ENCODE assay signal across 1 cellular context in the genomic region with DNA sequence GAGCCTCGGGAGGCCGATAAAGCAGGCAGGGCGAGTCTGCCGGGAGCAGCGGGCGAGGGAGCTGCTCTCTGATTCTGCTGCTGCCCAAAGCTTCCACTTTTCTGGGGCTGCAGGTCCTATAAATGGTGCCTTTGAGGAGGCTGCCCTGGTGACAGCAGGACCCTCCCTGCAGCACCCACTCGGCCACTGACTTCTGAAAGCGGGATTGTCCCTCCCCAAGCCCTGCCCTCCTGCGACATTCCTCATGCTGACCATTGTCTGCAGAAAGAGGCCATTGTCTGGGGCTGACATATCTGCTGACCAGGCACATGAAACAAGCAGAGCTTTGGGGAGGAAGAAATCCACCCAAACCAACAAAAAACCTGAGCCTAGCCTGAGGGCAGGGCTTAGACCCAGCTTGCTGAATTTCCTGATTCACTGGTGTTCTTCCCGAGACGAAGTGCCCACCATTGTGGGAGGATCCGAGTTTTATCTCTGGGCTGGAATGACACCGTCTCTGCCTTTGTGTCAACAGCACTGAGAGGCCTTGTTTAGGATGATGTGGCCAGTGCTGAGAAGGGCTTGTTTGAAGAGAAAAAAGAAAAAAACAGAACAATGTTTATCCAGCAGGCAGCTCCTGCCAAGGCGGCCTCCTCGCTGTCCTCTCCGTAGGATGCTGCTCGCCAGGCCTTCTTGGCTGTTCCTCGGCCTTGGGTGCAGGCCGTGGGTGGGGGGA.
TF ChIP-seq lines count a peak whose summit lies in the region.

No MANE protein-coding gene starts in this region.

TF ChIP-seq in H1, 55 proteins besides CTCF, POLR2A, EP300 and RAD21:
- TF ChIP-seq, protein P1, sequence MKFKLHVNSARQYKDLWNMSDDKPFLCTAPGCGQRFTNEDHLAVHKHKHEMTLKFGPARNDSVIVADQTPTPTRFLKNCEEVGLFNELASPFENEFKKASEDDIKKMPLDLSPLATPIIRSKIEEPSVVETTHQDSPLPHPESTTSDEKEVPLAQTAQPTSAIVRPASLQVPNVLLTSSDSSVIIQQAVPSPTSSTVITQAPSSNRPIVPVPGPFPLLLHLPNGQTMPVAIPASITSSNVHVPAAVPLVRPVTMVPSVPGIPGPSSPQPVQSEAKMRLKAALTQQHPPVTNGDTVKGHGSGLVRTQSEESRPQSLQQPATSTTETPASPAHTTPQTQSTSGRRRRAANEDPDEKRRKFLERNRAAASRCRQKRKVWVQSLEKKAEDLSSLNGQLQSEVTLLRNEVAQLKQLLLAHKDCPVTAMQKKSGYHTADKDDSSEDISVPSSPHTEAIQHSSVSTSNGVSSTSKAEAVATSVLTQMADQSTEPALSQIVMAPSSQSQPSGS (IDR thresholded peaks at IDR 0.05; ENCODE audit: low read length), result no peak
- 0 out of 2 replicates have a peak, but pooled peaks have one; percentile 17 for TF ChIP-seq TEAD4 (IDR thresholded peaks at IDR 0.05; ENCODE audit: low read depth, low read length)
TF ChIP-seq in H1: peak in this region for 1.
